In the genomic region with DNA sequence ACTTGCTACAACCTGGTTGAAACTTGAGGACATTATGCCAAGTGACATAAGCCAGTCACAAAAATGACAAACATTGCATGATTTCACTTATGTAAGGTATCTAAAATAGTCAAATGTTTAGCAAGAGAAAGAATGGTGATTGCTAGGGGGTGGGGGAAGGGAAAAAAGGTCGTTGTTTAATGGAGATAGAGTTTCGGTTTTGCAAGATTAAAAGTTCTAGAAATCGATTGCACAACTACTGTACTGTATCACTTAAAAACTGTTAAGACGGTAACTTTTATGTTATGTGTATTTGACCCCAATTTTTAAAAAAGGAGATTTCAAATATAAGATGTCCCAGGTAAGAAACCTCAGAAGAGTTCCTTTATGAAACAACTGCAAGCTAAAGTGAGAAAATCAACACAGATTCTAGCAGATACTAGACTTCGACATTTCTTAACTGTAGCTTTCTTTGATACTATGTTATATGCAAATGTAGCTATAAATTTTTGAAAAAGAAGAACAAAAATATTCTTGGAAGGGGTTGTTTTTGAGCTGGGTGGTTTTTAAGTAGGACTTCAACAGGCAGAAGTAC, we compare ENCODE assay signal across 15 cellular contexts. TPM values are rescaled to one million over a fixed set of nuclear protein-coding genes. Genes with fewer than 3 reads are reported as not detected.
A peak's percentile ranks its signal among the peaks of the same experiment; 100 is the strongest.
DNase-seq lines count a peak whose midpoint lies in the region; ATAC-seq, FAIRE-seq and TF ChIP-seq lines count a peak whose summit lies in the region.
"Had no signal": no experiment of that assay in that cellular context is flagged by ENCODE, and none has a peak within 500 bp of the region (broad histone marks: within the 10 kb centered on the region; RNA-seq: fewer than 3 reads in every experiment).

No MANE protein-coding gene starts in this region.

- ATAC-seq in A549 (no peak), GM18511 (IDR thresholded peaks at IDR 0.05; ENCODE audit: unreplicated experiment) (no peak)
- ATAC-seq: stimulated activated naive B cell treated with anti-CD40 and anti-IgM and Interleukin-4, amounts not matched to agents 10 μg/mL and 1 μg/mL and 100 μg/mL, for 72 hours had no signal

- H3K27ac Mint-ChIP-seq in CD8-positive, alpha-beta memory T cell, result peak overlapping the region; percentile 1 to 87 (median 72)
- H3K27ac Mint-ChIP-seq in dendritic cell treated with granulocyte-macrophage colony-stimulating factor and Interleukin-4, amounts not matched to agents 40 ng/mL and 50 ng/mL, for 4 days, result peak overlapping the region; percentile 29
- H3K27ac Mint-ChIP-seq: stimulated activated naive B cell treated with anti-CD40 and anti-IgM and Interleukin-4, amounts not matched to agents 10 μg/mL and 1 μg/mL and 100 μg/mL, for 72 hours had no signal

- no peaks in the 10 kb centered on the region for H3K36me3 ChIP-seq in CD8-positive, alpha-beta memory T cell (ENCODE audit: insufficient read depth, low read length)
- H3K36me3 ChIP-seq in OCI-LY3 (replicated peaks; ENCODE audit: low read depth, low read length), result no peaks in the 10 kb centered on the region

- no peaks in the 10 kb centered on the region for H3K79me2 ChIP-seq in OCI-LY3 (ENCODE audit: low read length)

- intact Hi-C loops in dendritic cell treated with granulocyte-macrophage colony-stimulating factor and Interleukin-4, amounts not matched to agents 40 ng/mL and 50 ng/mL, for 4 days (cut with micrococcal nuclease), result no loop called here

- H3K4me2 ChIP-seq in A549 (no peak overlapping the region), OCI-LY3 (ENCODE audit: low read length) (peak overlapping the region; percentile 34)

- H3K27ac ChIP-seq in A549 (no peak overlapping the region), OCI-LY3 (ENCODE audit: low read length) (no peak overlapping the region)
- H3K27ac ChIP-seq in CD8-positive, alpha-beta memory T cell (ENCODE audit: low read depth, low read length), result no peak overlapping the region

- POLR2A ChIA-PET in A549 (lab: Yijun Ruan, JAX), result interaction anchor here (0.6 kb wide), 1 partner anchor 414 kb away, joined by 3 read pairs; no protein-coding TSS in a partner anchor
- POLR2A ChIA-PET in CD8-positive, alpha-beta memory T cell (lab: Charles Lee), result interaction anchor here (0.6 kb wide), 1 partner anchor 992 kb away, joined by 3 read pairs; no protein-coding TSS in a partner anchor

- no peak for TF ChIP-seq EP300 in A549 (IDR thresholded peaks at IDR 0.05)

- no peaks in the 10 kb centered on the region for H3K9me3 ChIP-seq in A549
- H3K9me3 ChIP-seq in CD8-positive, alpha-beta memory T cell (ENCODE audit: low read length), result no peaks in the 10 kb centered on the region
- H3K9me3 ChIP-seq in OCI-LY3 (ENCODE audit: insufficient read depth, low read length), result no peaks in the 10 kb centered on the region

- H3K36me3 Mint-ChIP-seq in CD8-positive, alpha-beta memory T cell, result no peaks in the 10 kb centered on the region
- H3K36me3 Mint-ChIP-seq in dendritic cell treated with granulocyte-macrophage colony-stimulating factor and Interleukin-4, amounts not matched to agents 40 ng/mL and 50 ng/mL, for 4 days (ENCODE audit: low read depth), result no peaks in the 10 kb centered on the region
- H3K36me3 Mint-ChIP-seq: stimulated activated naive B cell treated with anti-CD40 and anti-IgM and Interleukin-4, amounts not matched to agents 10 μg/mL and 1 μg/mL and 100 μg/mL, for 72 hours had no signal

- H3K27me3 Mint-ChIP-seq in CD8-positive, alpha-beta memory T cell, result no peaks in the 10 kb centered on the region
- peaks cover 7% of the 10 kb centered on the region for H3K27me3 Mint-ChIP-seq in dendritic cell treated with granulocyte-macrophage colony-stimulating factor and Interleukin-4, amounts not matched to agents 40 ng/mL and 50 ng/mL, for 4 days

- TF ChIP-seq RAD21 in A549 (conservative IDR thresholded peaks at IDR 0.05 in 1 of 2, IDR thresholded peaks at IDR 0.05 in 1 of 2), result no peak

- 0 out of 2 replicates have a peak overlapping the region, but pooled peaks have one; percentile 14 for H2AFZ ChIP-seq in OCI-LY3 (ENCODE audit: low read depth, low read length)

- H3K9ac ChIP-seq in OCI-LY3 (ENCODE audit: low read length), result no peak overlapping the region

- H3K9me3 Mint-ChIP-seq in CD8-positive, alpha-beta memory T cell, result no peaks in the 10 kb centered on the region
- H3K9me3 Mint-ChIP-seq in dendritic cell treated with granulocyte-macrophage colony-stimulating factor and Interleukin-4, amounts not matched to agents 40 ng/mL and 50 ng/mL, for 4 days, result no peaks in the 10 kb centered on the region
- H3K9me3 Mint-ChIP-seq: stimulated activated naive B cell treated with anti-CD40 and anti-IgM and Interleukin-4, amounts not matched to agents 10 μg/mL and 1 μg/mL and 100 μg/mL, for 72 hours had no signal

- CTCF ChIA-PET in A549 (lab: Yijun Ruan, JAX), result interaction anchor here (0.7 to 1.5 kb wide), 6 partner anchors 9 to 172 kb away, joined by 3 to 8 read pairs (median 4); partner anchors contain the start of gene DHX8
- CTCF ChIA-PET in CD8-positive, alpha-beta memory T cell (lab: Charles Lee), result interaction anchor here (0.9 to 1.7 kb wide), 3 partner anchors 18 to 79 kb away, joined by 3 to 7 read pairs (median 3); no protein-coding TSS in a partner anchor

- DNase-seq in A549 (ENCODE audit: low read depth in 1 of 2, low spot score in 1 of 2) (no peak), NCI-H146 treated with DMSO at 0.1 percent for 48 hours (lab: John Stamatoyannopoulos, UW; ENCODE audit: unreplicated experiment) (no peak), ecto neural progenitor cell (ENCODE audit: low spot score) (no peak), SHP77 treated with DMSO at 0.1 percent for 48 hours (lab: John Stamatoyannopoulos, UW) (no peak)
- no peak for DNase-seq in CD8-positive, alpha-beta memory T cell
- DNase-seq: C1 segment of cervical spinal cord; hypothalamus; NCI-H1436 treated with DMSO at 0.1 percent for 48 hours; stimulated activated naive B cell treated with anti-CD40 and anti-IgM and Interleukin-4, amounts not matched to agents 10 μg/mL and 1 μg/mL and 100 μg/mL, for 72 hours had no signal

- H3K4me1 ChIP-seq in A549, result no peaks in the 10 kb centered on the region; the same call in 2 of the 3 replicates
- peaks cover 20% of the 10 kb centered on the region for H3K4me1 ChIP-seq in CD8-positive, alpha-beta memory T cell (ENCODE audit: insufficient read depth, low read length)
- peaks cover 11% of the 10 kb centered on the region for H3K4me1 ChIP-seq in OCI-LY3 (ENCODE audit: low read length)

- no peaks in the 10 kb centered on the region for H3K27me3 ChIP-seq in CD8-positive, alpha-beta memory T cell (ENCODE audit: insufficient read depth, low read length, poor library complexity, severe bottlenecking)
- peaks cover 16% of the 10 kb centered on the region for H3K27me3 ChIP-seq in OCI-LY3 (ENCODE audit: low read depth, low read length)

- WGBS in A549 (ENCODE audit: missing lambda C conversion rate), result 64% methylated on average over 5 of the region's 5 CpGs

- H3K4me3 Mint-ChIP-seq in CD8-positive, alpha-beta memory T cell, result peak overlapping the region; percentile 44 to 72 (median 61)
- peak overlapping the region; percentile 46 for H3K4me3 Mint-ChIP-seq in dendritic cell treated with granulocyte-macrophage colony-stimulating factor and Interleukin-4, amounts not matched to agents 40 ng/mL and 50 ng/mL, for 4 days
- H3K4me3 Mint-ChIP-seq: stimulated activated naive B cell treated with anti-CD40 and anti-IgM and Interleukin-4, amounts not matched to agents 10 μg/mL and 1 μg/mL and 100 μg/mL, for 72 hours had no signal

- no peak for TF ChIP-seq POLR2A in A549 (IDR thresholded peaks at IDR 0.05; ENCODE audit: low read length)

- H3K4me3 ChIP-seq in A549 (no peak overlapping the region), OCI-LY3 (ENCODE audit: low read length) (0 out of 2 replicates have a peak overlapping the region, but pooled peaks have one; percentile 12)
- H3K4me3 ChIP-seq in CD8-positive, alpha-beta memory T cell (ENCODE audit: low read length), result no peak overlapping the region

- no peaks in the 10 kb centered on the region for H4K20me1 ChIP-seq in OCI-LY3 (ENCODE audit: insufficient read depth, low read length)

- no peak for TF ChIP-seq CTCF in A549 (IDR thresholded peaks at IDR 0.05)
- TF ChIP-seq CTCF in OCI-LY3 (IDR thresholded peaks at IDR 0.05; ENCODE audit: low read depth, low read length), result no peak

- peak; percentile 94 for FAIRE-seq in A549 (lab: Jason Lieb, UNC)
- FAIRE-seq: bronchial epithelial cell, endothelial cell of umbilical vein had no signal

- H3K4me1 Mint-ChIP-seq in CD8-positive, alpha-beta memory T cell, result peaks cover 16 to 49% (median 33%) of the 10 kb centered on the region in 3 donors
- peaks cover 31% of the 10 kb centered on the region for H3K4me1 Mint-ChIP-seq in dendritic cell treated with granulocyte-macrophage colony-stimulating factor and Interleukin-4, amounts not matched to agents 40 ng/mL and 50 ng/mL, for 4 days (ENCODE audit: low read depth)

TF ChIP-seq in A549, 52 proteins besides CTCF, POLR2A, EP300 and RAD21:
- peak in 1 of 2 experiments; percentile 38; a peak in 2 of 4 replicates for TF ChIP-seq CEBPB (IDR thresholded peaks at IDR 0.05)
- TF ChIP-seq RFX5 (IDR thresholded peaks at IDR 0.05), result no peak
- TF ChIP-seq NPAS2 (CRISPR knock-in tag; IDR thresholded peaks at IDR 0.05; ENCODE audit: borderline replicate concordance), result no peak
TF ChIP-seq in A549: peak in this region for 1.

RNA-seq across cellular contexts. Expression of gene MEOX1, which starts 5.9 kb away (rescaled TPM):
- polyA plus RNA-seq in A549 (2011; rRNA removed) (not detected in 2 replicates), A549 (2017; fragmentation: RNase III; extraction: RNeasy Plus Mini Kit Qiagen cat#74134 plus additional on column Dnase treatment) (not detected in 3 replicates)
- not detected in 2 replicates for polyA plus RNA-seq in A549 (2012; cell fraction: cytosol; rRNA removed)
- not detected in 2 replicates for polyA plus RNA-seq in A549 (2012; cell fraction: nucleus; rRNA removed)
- 0.17 TPM in 1 of 2 replicates, not detected in the other for polyA minus RNA-seq in A549 (2011; rRNA and poly(A)+ RNA removed)
- 1 to 10 TPM in 1 of 2 experiments, under 1 TPM in 1; 0.86 to 1.2 TPM for total RNA-seq in CD8-positive, alpha-beta memory T cell
- polyA plus RNA-seq in CD8-positive, alpha-beta memory T cell, result 5.4 TPM
- total RNA-seq: bronchial epithelial cell, endothelial cell of umbilical vein, HT1080 had no signal
